Comparison of ENCODE assay signal across 8 cellular contexts in the genomic region with DNA sequence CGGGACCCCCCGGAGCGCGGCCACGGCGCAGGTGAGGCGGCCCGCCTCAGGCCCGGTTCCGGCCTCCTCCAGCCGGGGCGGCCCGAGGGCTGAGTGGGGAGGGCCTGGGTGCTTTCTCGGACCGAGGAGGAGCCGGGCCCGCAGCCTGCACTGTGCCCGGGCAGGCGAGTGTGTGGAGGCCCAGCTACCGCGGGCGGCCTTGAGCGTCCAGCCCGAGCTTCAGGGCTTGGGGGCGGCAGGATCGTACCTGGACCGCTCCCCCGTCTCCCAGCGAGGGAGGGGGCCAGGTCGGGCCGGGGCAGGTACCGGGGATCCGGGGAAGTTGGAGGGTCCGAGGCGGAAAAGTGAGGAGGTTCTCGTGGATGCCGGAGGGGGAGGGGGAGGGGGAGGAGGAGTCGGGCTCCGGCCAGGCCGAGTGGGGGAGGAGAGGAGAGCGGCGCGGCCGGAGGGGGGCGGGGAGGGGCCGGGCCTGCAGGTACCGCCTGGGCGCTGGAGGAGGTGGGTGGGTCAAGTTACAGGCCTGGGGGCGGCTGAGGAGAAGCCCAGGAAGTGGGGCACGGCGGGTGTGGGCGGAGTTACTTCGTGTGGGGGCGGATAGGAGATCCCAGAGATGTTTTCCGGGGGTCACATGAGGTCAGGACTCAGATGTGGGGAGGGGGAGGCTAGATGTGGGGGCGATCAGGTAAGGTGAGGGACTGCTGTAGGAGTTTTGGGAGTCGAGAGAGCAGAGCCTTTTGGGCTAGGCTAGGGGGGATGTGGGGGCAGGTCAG. TPM values are rescaled to one million over a fixed set of nuclear protein-coding genes. Genes with fewer than 3 reads are reported as not detected.
DNase-seq lines count a peak whose midpoint lies in the region; ATAC-seq and TF ChIP-seq lines count a peak whose summit lies in the region.

No MANE protein-coding gene starts in this region.

- WGBS in smooth muscle cell (ENCODE audit: low lambda C conversion rate), result under 1% methylated on average over 30 of the region's 57 CpGs

- H3K79me2 ChIP-seq in DND-41 (ENCODE audit: insufficient read depth, low read length), result peaks cover 76% of the 10 kb centered on the region
- peaks cover 63% of the 10 kb centered on the region for H3K79me2 ChIP-seq in smooth muscle cell (ENCODE audit: low read depth)

- H3K9me3 ChIP-seq in DND-41 (ENCODE audit: insufficient read depth, low read length, severe bottlenecking) (no peaks in the 10 kb centered on the region), smooth muscle cell (replicated peaks; ENCODE audit: low read depth) (no peaks in the 10 kb centered on the region)

- H3K36me3 ChIP-seq in DND-41 (ENCODE audit: insufficient read depth, low read length), result peaks cover 54% of the 10 kb centered on the region
- H3K36me3 ChIP-seq in smooth muscle cell (ENCODE audit: low read depth), result no peaks in the 10 kb centered on the region

- no peaks in the 10 kb centered on the region for H3F3A ChIP-seq in smooth muscle cell (ENCODE audit: low read depth)

- H3K27me3 ChIP-seq in DND-41 (ENCODE audit: insufficient read depth, low read length, poor library complexity), result no peaks in the 10 kb centered on the region
- H3K27me3 ChIP-seq in smooth muscle cell (ENCODE audit: low read depth), result no peaks in the 10 kb centered on the region

- H4K20me1 ChIP-seq in DND-41 (ENCODE audit: insufficient read depth, low read length) (peaks cover 49% of the 10 kb centered on the region), smooth muscle cell (ENCODE audit: low read depth) (peaks cover 49% of the 10 kb centered on the region)

- H3K4me2 ChIP-seq in DND-41 (ENCODE audit: insufficient read depth, low read length), result peak overlapping the region; percentile 88
- H3K4me2 ChIP-seq in smooth muscle cell, result peak overlapping the region; percentile 97

- H3K4me3 ChIP-seq in DND-41 (ENCODE audit: low read depth in 1 of 2, low read length in 2 of 2) (peak overlapping the region; percentile 72 to 99), smooth muscle cell (peak overlapping the region; percentile 98)

- H3K4me1 ChIP-seq in DND-41 (ENCODE audit: insufficient read depth, low read length), result peaks cover 51% of the 10 kb centered on the region
- peaks cover 31% of the 10 kb centered on the region for H3K4me1 ChIP-seq in smooth muscle cell (ENCODE audit: low read depth)

- ATAC-seq in DND-41 (ENCODE audit: insufficient read depth, low read depth) (peak; percentile 48), GM21515 (IDR thresholded peaks at IDR 0.05; ENCODE audit: unreplicated experiment) (peak; percentile 1), GM21723 (IDR thresholded peaks at IDR 0.05; ENCODE audit: unreplicated experiment) (no peak)

- TF ChIP-seq CTCF in DND-41 (IDR thresholded peaks at IDR 0.05; ENCODE audit: borderline replicate concordance, extremely low read depth, low read length, poor library complexity, severe bottlenecking) (no peak), smooth muscle cell (IDR thresholded peaks at IDR 0.05; ENCODE audit: borderline replicate concordance, insufficient read depth, poor library complexity, severe bottlenecking) (no peak)

- H2AFZ ChIP-seq in DND-41 (ENCODE audit: low read depth, low read length), result peak overlapping the region; percentile 61
- no peak overlapping the region for H2AFZ ChIP-seq in smooth muscle cell (ENCODE audit: low read depth)

- H3K27ac ChIP-seq in DND-41 (ENCODE audit: low read length) (peak overlapping the region; percentile 83), smooth muscle cell (ENCODE audit: low read depth) (peak overlapping the region; percentile 87)

- H3K9ac ChIP-seq in DND-41 (ENCODE audit: low read depth, low read length), result peak overlapping the region; percentile 95
- peak overlapping the region; percentile 96 for H3K9ac ChIP-seq in smooth muscle cell (ENCODE audit: low read depth)

- DNase-seq in DND-41 (peak; percentile 78), NCI-H510A (lab: John Stamatoyannopoulos, UW) (peak; percentile 77), amniotic epithelial cell (ENCODE audit: low read depth) (peak; percentile 74), iPS-NIHi11 (ENCODE audit: low spot score) (peak; percentile 97), smooth muscle cell (lab: John Stamatoyannopoulos, UW; ENCODE audit: unreplicated experiment) (no peak), SKM-1 (lab: John Stamatoyannopoulos, UW; ENCODE audit: unreplicated experiment) (no peak)

RNA-seq across cellular contexts. Expression of a gene that starts 0.5 kb away (rescaled TPM):
- total RNA-seq in smooth muscle cell, result 34.1 and 44.6 TPM in 2 replicates
- 9.9 and 12.8 TPM in 2 replicates for polyA plus RNA-seq in smooth muscle cell

RNA-seq across cellular contexts. Expression of a gene that starts 2.1 kb away (rescaled TPM):
- total RNA-seq in smooth muscle cell, result 19.1 and 21.9 TPM in 2 replicates
- polyA plus RNA-seq in smooth muscle cell, result 37.4 and 44.3 TPM in 2 replicates

RNA-seq across cellular contexts. Expression of a gene that starts 16.0 kb away (rescaled TPM):
- 2.2 and 2.8 TPM in 2 replicates for total RNA-seq in smooth muscle cell
- polyA plus RNA-seq in smooth muscle cell, result 2.1 and 3.2 TPM in 2 replicates

RNA-seq across cellular contexts. Expression of a gene that starts 31.6 kb away (rescaled TPM):
- total RNA-seq in smooth muscle cell, result 37.6 and 59.6 TPM in 2 replicates
- polyA plus RNA-seq in smooth muscle cell, result 69.1 and 83.1 TPM in 2 replicates

RNA-seq across cellular contexts. Expression of a gene that starts 31.6 kb away (rescaled TPM):
- total RNA-seq in smooth muscle cell, result 113 and 118 TPM in 2 replicates
- 732 and 766 TPM in 2 replicates for polyA plus RNA-seq in smooth muscle cell

Comparison
In these comparisons a context has a peak if more than half of its experiments do, and no peak if none do; other contexts are left out.
1. DNase-seq: peak in DND-41 (single experiment), NCI-H510A (single experiment), amniotic epithelial cell (single experiment) and iPS-NIHi11 (single experiment); none in smooth muscle cell (single experiment) and SKM-1 (single experiment).